Comparison of ENCODE assay signal across 1 cellular context in the genomic region with DNA sequence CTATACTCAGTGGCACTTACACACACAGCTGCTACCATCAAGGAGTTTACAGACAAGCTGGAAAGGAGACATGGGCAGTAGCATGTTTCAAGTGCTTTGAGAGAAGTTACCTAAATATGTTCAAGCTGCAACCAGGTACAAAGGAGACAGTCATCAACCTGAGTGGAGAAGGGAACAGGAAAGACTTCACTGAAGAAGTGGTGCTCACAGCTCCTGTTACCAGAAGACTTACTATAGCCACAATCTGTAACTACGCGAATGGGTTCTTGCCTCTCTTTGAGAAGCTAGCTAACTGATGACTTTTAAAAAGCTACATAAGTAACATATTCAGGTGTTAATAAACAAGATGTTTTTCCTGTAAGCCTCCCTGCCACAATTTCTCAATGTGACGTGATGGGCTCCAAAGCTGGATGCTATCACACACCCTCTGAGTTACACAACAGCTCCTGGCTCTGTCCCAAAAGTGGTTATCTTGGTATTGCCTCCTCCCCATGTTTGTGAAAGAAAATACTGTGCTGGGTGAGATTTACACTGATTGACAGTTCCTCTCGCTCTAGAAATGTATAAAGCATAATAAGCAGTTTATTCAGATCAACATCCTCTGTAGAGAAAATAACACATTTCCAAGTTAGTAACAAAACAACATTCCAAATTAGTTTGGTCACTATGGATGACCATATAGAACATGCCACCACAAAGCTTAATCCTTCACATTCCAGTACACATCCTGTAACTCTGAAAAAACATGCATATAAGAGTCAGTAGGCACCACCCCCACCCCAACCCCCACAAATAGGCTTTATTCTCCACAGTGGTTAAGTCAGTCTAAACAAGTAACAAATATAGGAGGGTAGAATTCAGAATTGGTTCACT.
TF ChIP-seq lines count a peak whose summit lies in the region.

No MANE protein-coding gene starts in this region.

TF ChIP-seq in K562, 482 proteins besides CTCF, POLR2A, EP300 and RAD21 (continued from another document and continues in another):
- TF ChIP-seq, protein P1, sequence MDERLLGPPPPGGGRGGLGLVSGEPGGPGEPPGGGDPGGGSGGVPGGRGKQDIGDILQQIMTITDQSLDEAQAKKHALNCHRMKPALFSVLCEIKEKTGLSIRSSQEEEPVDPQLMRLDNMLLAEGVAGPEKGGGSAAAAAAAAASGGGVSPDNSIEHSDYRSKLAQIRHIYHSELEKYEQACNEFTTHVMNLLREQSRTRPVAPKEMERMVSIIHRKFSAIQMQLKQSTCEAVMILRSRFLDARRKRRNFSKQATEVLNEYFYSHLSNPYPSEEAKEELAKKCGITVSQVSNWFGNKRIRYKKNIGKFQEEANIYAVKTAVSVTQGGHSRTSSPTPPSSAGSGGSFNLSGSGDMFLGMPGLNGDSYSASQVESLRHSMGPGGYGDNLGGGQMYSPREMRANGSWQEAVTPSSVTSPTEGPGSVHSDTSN (CRISPR knock-in tag; IDR thresholded peaks at IDR 0.05; ENCODE audit: low read depth), result no peak
- TF ChIP-seq, protein P1 (tag; conservative IDR thresholded peaks at IDR 0.05; ENCODE audit: low read depth), result peak; percentile 91
- TF ChIP-seq, protein P2, sequence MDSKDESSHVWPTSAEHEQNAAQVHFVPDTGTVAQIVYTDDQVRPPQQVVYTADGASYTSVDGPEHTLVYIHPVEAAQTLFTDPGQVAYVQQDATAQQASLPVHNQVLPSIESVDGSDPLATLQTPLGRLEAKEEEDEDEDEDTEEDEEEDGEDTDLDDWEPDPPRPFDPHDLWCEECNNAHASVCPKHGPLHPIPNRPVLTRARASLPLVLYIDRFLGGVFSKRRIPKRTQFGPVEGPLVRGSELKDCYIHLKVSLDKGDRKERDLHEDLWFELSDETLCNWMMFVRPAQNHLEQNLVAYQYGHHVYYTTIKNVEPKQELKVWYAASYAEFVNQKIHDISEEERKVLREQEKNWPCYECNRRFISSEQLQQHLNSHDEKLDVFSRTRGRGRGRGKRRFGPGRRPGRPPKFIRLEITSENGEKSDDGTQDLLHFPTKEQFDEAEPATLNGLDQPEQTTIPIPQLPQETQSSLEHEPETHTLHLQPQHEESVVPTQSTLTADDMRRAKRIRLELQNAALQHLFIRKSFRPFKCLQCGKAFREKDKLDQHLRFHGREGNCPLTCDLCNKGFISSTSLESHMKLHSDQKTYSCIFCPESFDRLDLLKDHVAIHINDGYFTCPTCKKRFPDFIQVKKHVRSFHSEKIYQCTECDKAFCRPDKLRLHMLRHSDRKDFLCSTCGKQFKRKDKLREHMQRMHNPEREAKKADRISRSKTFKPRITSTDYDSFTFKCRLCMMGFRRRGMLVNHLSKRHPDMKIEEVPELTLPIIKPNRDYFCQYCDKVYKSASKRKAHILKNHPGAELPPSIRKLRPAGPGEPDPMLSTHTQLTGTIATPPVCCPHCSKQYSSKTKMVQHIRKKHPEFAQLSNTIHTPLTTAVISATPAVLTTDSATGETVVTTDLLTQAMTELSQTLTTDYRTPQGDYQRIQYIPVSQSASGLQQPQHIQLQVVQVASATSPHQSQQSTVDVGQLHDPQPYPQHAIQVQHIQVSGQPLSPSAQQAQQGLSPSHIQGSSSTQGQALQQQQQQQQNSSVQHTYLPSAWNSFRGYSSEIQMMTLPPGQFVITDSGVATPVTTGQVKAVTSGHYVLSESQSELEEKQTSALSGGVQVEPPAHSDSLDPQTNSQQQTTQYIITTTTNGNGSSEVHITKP (IDR thresholded peaks at IDR 0.05; ENCODE audit: partially characterized antibody), result no peak
- TF ChIP-seq JUNB (CRISPR knock-in tag; conservative IDR thresholded peaks at IDR 0.05) (no peak), POLR3G (IDR thresholded peaks at IDR 0.05; ENCODE audit: extremely low read depth, insufficient read length, insufficient replicate concordance) (no peak), PHF8 (IDR thresholded peaks at IDR 0.05; ENCODE audit: borderline replicate concordance, low read length) (no peak), SREBF2 (CRISPR knock-in tag; IDR thresholded peaks at IDR 0.05) (no peak), TBL1XR1 (IDR thresholded peaks at IDR 0.05; ENCODE audit: low read length in 2 of 2) (peak in 1 of 2 experiments; percentile 84; a peak in 1 of 4 replicates), ZNF354B (CRISPR knock-in tag; IDR thresholded peaks at IDR 0.05) (no peak), ZNF436 (CRISPR knock-in tag; IDR thresholded peaks at IDR 0.05) (no peak), MEF2D (tag; conservative IDR thresholded peaks at IDR 0.05; ENCODE audit: low read depth) (no peak), MXI1 (IDR thresholded peaks at IDR 0.05; ENCODE audit: low read depth, low read length) (no peak), ASH1L (IDR thresholded peaks at IDR 0.05; ENCODE audit: borderline replicate concordance, low read depth, partially characterized antibody) (no peak), GABPA (tag; conservative IDR thresholded peaks at IDR 0.05; ENCODE audit: low read depth) (no peak), ZBTB7A (IDR thresholded peaks at IDR 0.05; ENCODE audit: borderline replicate concordance, control insufficient read depth, low read depth, low read length) (no peak), KDM2B (CRISPR knock-in tag; IDR thresholded peaks at IDR 0.05) (no peak), TAF9B (IDR thresholded peaks at IDR 0.05; ENCODE audit: partially characterized antibody) (no peak), BACH1 (tag; IDR thresholded peaks at IDR 0.05) (no peak), FOXJ3 (CRISPR knock-in tag; IDR thresholded peaks at IDR 0.05) (no peak), BRF1 (IDR thresholded peaks at IDR 0.05; ENCODE audit: borderline replicate concordance, extremely low read depth, insufficient read length) (no peak), JUN (IDR thresholded peaks at IDR 0.05; ENCODE audit: borderline replicate concordance, low read depth, low read length) (0 out of 2 replicates have a peak, but pooled peaks have one; percentile 35), JUN (CRISPR knock-in tag; IDR thresholded peaks at IDR 0.05; ENCODE audit: borderline replicate concordance) (no peak), TCF7L2 (IDR thresholded peaks at IDR 0.05; ENCODE audit: low read depth, low read length) (no peak), PPARD (CRISPR knock-in tag; IDR thresholded peaks at IDR 0.05) (no peak), FOS (IDR thresholded peaks at IDR 0.05; ENCODE audit: extremely low read depth, insufficient read length) (no peak), ZNF217 (CRISPR knock-in tag; IDR thresholded peaks at IDR 0.05) (no peak), RAD51 (IDR thresholded peaks at IDR 0.05; ENCODE audit: borderline replicate concordance, low read depth) (no peak), KAT7 (CRISPR knock-in tag; IDR thresholded peaks at IDR 0.05; ENCODE audit: borderline replicate concordance) (no peak), U2AF2 (optimal IDR thresholded peaks at IDR 0.05; ENCODE audit: low read depth, low read length) (no peak), SLC30A9 (CRISPR knock-in tag; IDR thresholded peaks at IDR 0.05) (no peak), KLF6 (CRISPR knock-in tag; IDR thresholded peaks at IDR 0.05; ENCODE audit: borderline replicate concordance) (no peak), GABPB2 (CRISPR knock-in tag; conservative IDR thresholded peaks at IDR 0.05) (no peak), ETS2 (tag; IDR thresholded peaks at IDR 0.05; ENCODE audit: borderline replicate concordance, poor library complexity, severe bottlenecking) (no peak)
- TF ChIP-seq, protein P3, sequence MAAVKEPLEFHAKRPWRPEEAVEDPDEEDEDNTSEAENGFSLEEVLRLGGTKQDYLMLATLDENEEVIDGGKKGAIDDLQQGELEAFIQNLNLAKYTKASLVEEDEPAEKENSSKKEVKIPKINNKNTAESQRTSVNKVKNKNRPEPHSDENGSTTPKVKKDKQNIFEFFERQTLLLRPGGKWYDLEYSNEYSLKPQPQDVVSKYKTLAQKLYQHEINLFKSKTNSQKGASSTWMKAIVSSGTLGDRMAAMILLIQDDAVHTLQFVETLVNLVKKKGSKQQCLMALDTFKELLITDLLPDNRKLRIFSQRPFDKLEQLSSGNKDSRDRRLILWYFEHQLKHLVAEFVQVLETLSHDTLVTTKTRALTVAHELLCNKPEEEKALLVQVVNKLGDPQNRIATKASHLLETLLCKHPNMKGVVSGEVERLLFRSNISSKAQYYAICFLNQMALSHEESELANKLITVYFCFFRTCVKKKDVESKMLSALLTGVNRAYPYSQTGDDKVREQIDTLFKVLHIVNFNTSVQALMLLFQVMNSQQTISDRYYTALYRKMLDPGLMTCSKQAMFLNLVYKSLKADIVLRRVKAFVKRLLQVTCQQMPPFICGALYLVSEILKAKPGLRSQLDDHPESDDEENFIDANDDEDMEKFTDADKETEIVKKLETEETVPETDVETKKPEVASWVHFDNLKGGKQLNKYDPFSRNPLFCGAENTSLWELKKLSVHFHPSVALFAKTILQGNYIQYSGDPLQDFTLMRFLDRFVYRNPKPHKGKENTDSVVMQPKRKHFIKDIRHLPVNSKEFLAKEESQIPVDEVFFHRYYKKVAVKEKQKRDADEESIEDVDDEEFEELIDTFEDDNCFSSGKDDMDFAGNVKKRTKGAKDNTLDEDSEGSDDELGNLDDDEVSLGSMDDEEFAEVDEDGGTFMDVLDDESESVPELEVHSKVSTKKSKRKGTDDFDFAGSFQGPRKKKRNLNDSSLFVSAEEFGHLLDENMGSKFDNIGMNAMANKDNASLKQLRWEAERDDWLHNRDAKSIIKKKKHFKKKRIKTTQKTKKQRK (IDR thresholded peaks at IDR 0.05; ENCODE audit: borderline replicate concordance, low read depth, low read length), result no peak
- TF ChIP-seq, protein P4, sequence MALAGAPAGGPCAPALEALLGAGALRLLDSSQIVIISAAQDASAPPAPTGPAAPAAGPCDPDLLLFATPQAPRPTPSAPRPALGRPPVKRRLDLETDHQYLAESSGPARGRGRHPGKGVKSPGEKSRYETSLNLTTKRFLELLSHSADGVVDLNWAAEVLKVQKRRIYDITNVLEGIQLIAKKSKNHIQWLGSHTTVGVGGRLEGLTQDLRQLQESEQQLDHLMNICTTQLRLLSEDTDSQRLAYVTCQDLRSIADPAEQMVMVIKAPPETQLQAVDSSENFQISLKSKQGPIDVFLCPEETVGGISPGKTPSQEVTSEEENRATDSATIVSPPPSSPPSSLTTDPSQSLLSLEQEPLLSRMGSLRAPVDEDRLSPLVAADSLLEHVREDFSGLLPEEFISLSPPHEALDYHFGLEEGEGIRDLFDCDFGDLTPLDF (CRISPR knock-in tag; IDR thresholded peaks at IDR 0.05), result no peak
- TF ChIP-seq, protein P5, sequence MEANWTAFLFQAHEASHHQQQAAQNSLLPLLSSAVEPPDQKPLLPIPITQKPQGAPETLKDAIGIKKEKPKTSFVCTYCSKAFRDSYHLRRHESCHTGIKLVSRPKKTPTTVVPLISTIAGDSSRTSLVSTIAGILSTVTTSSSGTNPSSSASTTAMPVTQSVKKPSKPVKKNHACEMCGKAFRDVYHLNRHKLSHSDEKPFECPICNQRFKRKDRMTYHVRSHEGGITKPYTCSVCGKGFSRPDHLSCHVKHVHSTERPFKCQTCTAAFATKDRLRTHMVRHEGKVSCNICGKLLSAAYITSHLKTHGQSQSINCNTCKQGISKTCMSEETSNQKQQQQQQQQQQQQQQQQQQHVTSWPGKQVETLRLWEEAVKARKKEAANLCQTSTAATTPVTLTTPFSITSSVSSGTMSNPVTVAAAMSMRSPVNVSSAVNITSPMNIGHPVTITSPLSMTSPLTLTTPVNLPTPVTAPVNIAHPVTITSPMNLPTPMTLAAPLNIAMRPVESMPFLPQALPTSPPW (CRISPR knock-in tag; IDR thresholded peaks at IDR 0.05), result peak; percentile 49; the same call in 1 of the 2 replicates
- TF ChIP-seq, protein P6, sequence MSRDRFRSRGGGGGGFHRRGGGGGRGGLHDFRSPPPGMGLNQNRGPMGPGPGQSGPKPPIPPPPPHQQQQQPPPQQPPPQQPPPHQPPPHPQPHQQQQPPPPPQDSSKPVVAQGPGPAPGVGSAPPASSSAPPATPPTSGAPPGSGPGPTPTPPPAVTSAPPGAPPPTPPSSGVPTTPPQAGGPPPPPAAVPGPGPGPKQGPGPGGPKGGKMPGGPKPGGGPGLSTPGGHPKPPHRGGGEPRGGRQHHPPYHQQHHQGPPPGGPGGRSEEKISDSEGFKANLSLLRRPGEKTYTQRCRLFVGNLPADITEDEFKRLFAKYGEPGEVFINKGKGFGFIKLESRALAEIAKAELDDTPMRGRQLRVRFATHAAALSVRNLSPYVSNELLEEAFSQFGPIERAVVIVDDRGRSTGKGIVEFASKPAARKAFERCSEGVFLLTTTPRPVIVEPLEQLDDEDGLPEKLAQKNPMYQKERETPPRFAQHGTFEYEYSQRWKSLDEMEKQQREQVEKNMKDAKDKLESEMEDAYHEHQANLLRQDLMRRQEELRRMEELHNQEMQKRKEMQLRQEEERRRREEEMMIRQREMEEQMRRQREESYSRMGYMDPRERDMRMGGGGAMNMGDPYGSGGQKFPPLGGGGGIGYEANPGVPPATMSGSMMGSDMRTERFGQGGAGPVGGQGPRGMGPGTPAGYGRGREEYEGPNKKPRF (IDR thresholded peaks at IDR 0.05; ENCODE audit: low read depth, low read length), result no peak
- TF ChIP-seq, protein P7, sequence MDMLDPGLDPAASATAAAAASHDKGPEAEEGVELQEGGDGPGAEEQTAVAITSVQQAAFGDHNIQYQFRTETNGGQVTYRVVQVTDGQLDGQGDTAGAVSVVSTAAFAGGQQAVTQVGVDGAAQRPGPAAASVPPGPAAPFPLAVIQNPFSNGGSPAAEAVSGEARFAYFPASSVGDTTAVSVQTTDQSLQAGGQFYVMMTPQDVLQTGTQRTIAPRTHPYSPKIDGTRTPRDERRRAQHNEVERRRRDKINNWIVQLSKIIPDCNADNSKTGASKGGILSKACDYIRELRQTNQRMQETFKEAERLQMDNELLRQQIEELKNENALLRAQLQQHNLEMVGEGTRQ (CRISPR knock-in tag; IDR thresholded peaks at IDR 0.05), result no peak
- TF ChIP-seq, protein P8, sequence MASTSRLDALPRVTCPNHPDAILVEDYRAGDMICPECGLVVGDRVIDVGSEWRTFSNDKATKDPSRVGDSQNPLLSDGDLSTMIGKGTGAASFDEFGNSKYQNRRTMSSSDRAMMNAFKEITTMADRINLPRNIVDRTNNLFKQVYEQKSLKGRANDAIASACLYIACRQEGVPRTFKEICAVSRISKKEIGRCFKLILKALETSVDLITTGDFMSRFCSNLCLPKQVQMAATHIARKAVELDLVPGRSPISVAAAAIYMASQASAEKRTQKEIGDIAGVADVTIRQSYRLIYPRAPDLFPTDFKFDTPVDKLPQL (IDR thresholded peaks at IDR 0.05; ENCODE audit: extremely low read depth, insufficient read length), result no peak
- TF ChIP-seq, protein P9, sequence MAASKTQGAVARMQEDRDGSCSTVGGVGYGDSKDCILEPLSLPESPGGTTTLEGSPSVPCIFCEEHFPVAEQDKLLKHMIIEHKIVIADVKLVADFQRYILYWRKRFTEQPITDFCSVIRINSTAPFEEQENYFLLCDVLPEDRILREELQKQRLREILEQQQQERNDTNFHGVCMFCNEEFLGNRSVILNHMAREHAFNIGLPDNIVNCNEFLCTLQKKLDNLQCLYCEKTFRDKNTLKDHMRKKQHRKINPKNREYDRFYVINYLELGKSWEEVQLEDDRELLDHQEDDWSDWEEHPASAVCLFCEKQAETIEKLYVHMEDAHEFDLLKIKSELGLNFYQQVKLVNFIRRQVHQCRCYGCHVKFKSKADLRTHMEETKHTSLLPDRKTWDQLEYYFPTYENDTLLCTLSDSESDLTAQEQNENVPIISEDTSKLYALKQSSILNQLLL (CRISPR knock-in tag; IDR thresholded peaks at IDR 0.05; ENCODE audit: borderline replicate concordance), result no peak
